Comparison of ENCODE assay signal across 17 cellular contexts in the genomic region with DNA sequence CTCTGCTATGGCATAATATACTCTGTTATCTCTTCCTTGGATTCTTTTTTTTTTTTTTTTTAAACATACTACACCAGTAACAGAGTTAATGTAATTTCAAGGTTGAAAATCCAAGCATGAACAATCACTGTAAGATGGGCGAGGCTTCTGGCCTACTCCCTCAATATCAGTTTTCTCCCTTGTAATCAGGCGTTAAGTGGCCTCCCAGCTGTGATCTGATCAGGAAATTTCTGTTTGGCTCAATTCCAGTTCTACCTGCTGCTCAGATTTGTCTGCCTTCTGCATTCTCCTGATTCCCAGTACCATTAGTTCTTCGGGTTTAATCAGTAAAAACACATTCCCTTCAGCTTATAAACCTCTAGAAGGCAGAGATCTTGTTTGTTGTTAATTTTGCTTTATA. TPM values are rescaled to one million over a fixed set of nuclear protein-coding genes. Genes with fewer than 3 reads are reported as not detected.
DNase-seq lines count a peak whose midpoint lies in the region; ATAC-seq, FAIRE-seq and TF ChIP-seq lines count a peak whose summit lies in the region.
"Had no signal": no experiment of that assay in that cellular context is flagged by ENCODE, and none has a peak within 500 bp of the region (broad histone marks: within the 10 kb centered on the region; RNA-seq: fewer than 3 reads in every experiment).

No MANE protein-coding gene starts in this region.

- ATAC-seq in A549 (no peak), body of pancreas (peak; percentile 45), GM21367 (IDR thresholded peaks at IDR 0.05; ENCODE audit: unreplicated experiment) (no peak)
- ATAC-seq: activated naive CD4-positive, alpha-beta T cell treated with anti-CD3 and anti-CD28 coated beads, Interleukin-2, amount 50 U/mL, for 72 hours; gastroesophageal sphincter; HCT116 had no signal

- TF ChIP-seq EP300 in A549 (IDR thresholded peaks at IDR 0.05): no peak

- H3K4me1 ChIP-seq in A549 (peaks cover 16% of the 10 kb centered on the region; the same call in 2 of the 3 replicates), KMS-11 (ENCODE audit: low read depth, poor library complexity, severe bottlenecking) (peaks cover 97% of the 10 kb centered on the region), body of pancreas (peaks cover 13% of the 10 kb centered on the region)

- H3K9me3 ChIP-seq in A549 (no peaks in the 10 kb centered on the region), body of pancreas (no peaks in the 10 kb centered on the region)
- H3K9me3 ChIP-seq: gastroesophageal sphincter, tibial artery had no signal

- intact Hi-C loops in body of pancreas (cut with DNase I): no loop called here

- CTCF ChIA-PET in A549 (lab: Yijun Ruan, JAX): interaction anchor here (0.8 kb wide), 1 partner anchor 571 kb away, joined by 3 read pairs; no protein-coding TSS in a partner anchor

- TF ChIP-seq CTCF in A549 (IDR thresholded peaks at IDR 0.05): no peak
- no peak for TF ChIP-seq CTCF in KMS-11 (conservative IDR thresholded peaks at IDR 0.05; ENCODE audit: low read depth, low read length)
- TF ChIP-seq CTCF in body of pancreas (IDR thresholded peaks at IDR 0.05): no peak

- H3K27ac ChIP-seq in A549 (no peak overlapping the region), KMS-11 (peak overlapping the region; percentile 5; the same call in 1 of the 2 replicates), body of pancreas (peak overlapping the region in 2 of 4 donors; percentile 0 to 13)
- H3K27ac ChIP-seq: gastroesophageal sphincter, tibial artery had no signal

- peak; percentile 54 for FAIRE-seq in A549 (lab: Jason Lieb, UNC)
- no peak for FAIRE-seq in HTR-8/SVneo (lab: Jason Lieb, UNC)
- FAIRE-seq: endometrium had no signal

- TF ChIP-seq POLR2A in A549 (IDR thresholded peaks at IDR 0.05; ENCODE audit: low read length): no peak
- TF ChIP-seq POLR2A in body of pancreas (IDR thresholded peaks at IDR 0.05): no peak

- H4K20me1 ChIP-seq in KMS-11 (ENCODE audit: insufficient read depth): peaks cover 97% of the 10 kb centered on the region

- H3K36me3 ChIP-seq in KMS-11 (ENCODE audit: insufficient read depth): peaks cover 15% of the 10 kb centered on the region; the same call in 1 of the 2 replicates
- no peaks in the 10 kb centered on the region for H3K36me3 ChIP-seq in body of pancreas (replicated peaks in 1 of 2; ENCODE audit: insufficient read depth in 1 of 2, low read depth in 2 of 2)
- H3K36me3 ChIP-seq: gastroesophageal sphincter, tibial artery had no signal

- no peak for TF ChIP-seq RAD21 in A549 (conservative IDR thresholded peaks at IDR 0.05 in 1 of 2, IDR thresholded peaks at IDR 0.05 in 1 of 2)

- H3K4me3 ChIP-seq in A549 (no peak overlapping the region), KMS-11 (IDR thresholded peaks at IDR 0.05; ENCODE audit: insufficient read depth, low read depth, low read length) (no peak overlapping the region), body of pancreas (no peak overlapping the region)
- H3K4me3 ChIP-seq: gastroesophageal sphincter, tibial artery had no signal

- POLR2A ChIA-PET in A549 (lab: Yijun Ruan, JAX): no interaction called here

- 92% methylated on average over 3 of the region's 3 CpGs for WGBS in A549 (ENCODE audit: missing lambda C conversion rate)
- 17 to 20% methylated on average over 3 of the region's 3 CpGs for WGBS in body of pancreas, 2 donors

- no peak for DNase-seq in A549 (ENCODE audit: low read depth in 1 of 2, low spot score in 1 of 2)
- peak; percentile 63 for DNase-seq in NCI-H2227 (lab: John Stamatoyannopoulos, UW; ENCODE audit: unreplicated experiment)
- DNase-seq in body of pancreas: peak in 2 of 4 donors; percentile 14 to 25
- no peak for DNase-seq in HTR-8/SVneo (ENCODE audit: insufficient read length, low spot score)
- no peak for DNase-seq in NOMO-1 treated with DMSO at 0.1 percent for 48 hours (lab: John Stamatoyannopoulos, UW; ENCODE audit: unreplicated experiment)
- DNase-seq in GDM1 (lab: John Stamatoyannopoulos, UW): no peak
- DNase-seq: activated B cell treated with CpG ODN at 0.5 μM for 24 hours, caudate nucleus, DMS53, islet precursor cell, tibial artery had no signal

- H3K79me2 ChIP-seq in KMS-11 (ENCODE audit: insufficient read depth, low read depth): peaks cover 99% of the 10 kb centered on the region

- no peak overlapping the region for H3K9ac ChIP-seq in KMS-11

- no peak overlapping the region for H2AFZ ChIP-seq in KMS-11 (ENCODE audit: low read depth)

- H3K27me3 ChIP-seq in KMS-11 (ENCODE audit: insufficient read depth, low read depth): no peaks in the 10 kb centered on the region
- H3K27me3 ChIP-seq in body of pancreas: no peaks in the 10 kb centered on the region
- H3K27me3 ChIP-seq: gastroesophageal sphincter, tibial artery had no signal

- H3K4me2 ChIP-seq in A549: no peak overlapping the region
- peak overlapping the region; percentile 43; the same call in 1 of the 2 replicates for H3K4me2 ChIP-seq in KMS-11

TF ChIP-seq in A549, 52 proteins besides CTCF, POLR2A, EP300 and RAD21:
- TF ChIP-seq, protein P1, sequence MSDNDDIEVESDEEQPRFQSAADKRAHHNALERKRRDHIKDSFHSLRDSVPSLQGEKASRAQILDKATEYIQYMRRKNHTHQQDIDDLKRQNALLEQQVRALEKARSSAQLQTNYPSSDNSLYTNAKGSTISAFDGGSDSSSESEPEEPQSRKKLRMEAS (IDR thresholded peaks at IDR 0.05): no peak
- TF ChIP-seq KDM5A (IDR thresholded peaks at IDR 0.05) (no peak), CHD4 (IDR thresholded peaks at IDR 0.05; ENCODE audit: borderline replicate concordance) (no peak), NFE2L2 (conservative IDR thresholded peaks at IDR 0.05; ENCODE audit: low read length) (no peak), RFX5 (IDR thresholded peaks at IDR 0.05) (no peak), EHF (CRISPR knock-in tag; IDR thresholded peaks at IDR 0.05) (no peak), FOSL2 (IDR thresholded peaks at IDR 0.05) (no peak), FOSL2 (CRISPR knock-in tag; IDR thresholded peaks at IDR 0.05) (no peak), NPAS2 (CRISPR knock-in tag; IDR thresholded peaks at IDR 0.05; ENCODE audit: borderline replicate concordance) (no peak), EHMT2 (IDR thresholded peaks at IDR 0.05; ENCODE audit: low read depth) (no peak), TP53 (CRISPR knock-in tag; IDR thresholded peaks at IDR 0.05) (no peak), HOXB5 (CRISPR knock-in tag; IDR thresholded peaks at IDR 0.05) (no peak), TFCP2L1 (CRISPR knock-in tag; IDR thresholded peaks at IDR 0.05) (no peak), ZNF302 (CRISPR knock-in tag; IDR thresholded peaks at IDR 0.05) (no peak)

RNA-seq across cellular contexts. Expression of a gene that starts 18.6 kb away (rescaled TPM):
- polyA plus RNA-seq in A549 (2011; rRNA removed): 26.9 and 28.9 TPM in 2 replicates
- polyA plus RNA-seq in A549 (2012; cell fraction: cytosol; rRNA removed): 5.2 and 6.6 TPM in 2 replicates
- 3.6 and 5.1 TPM in 2 replicates for polyA plus RNA-seq in A549 (2012; cell fraction: nucleus; rRNA removed)
- 16.1 to 18.2 TPM (median 16.6 TPM) in 3 replicates for polyA plus RNA-seq in A549 (2017; fragmentation: RNase III; extraction: RNeasy Plus Mini Kit Qiagen cat#74134 plus additional on column Dnase treatment)
- polyA minus RNA-seq in A549 (2011; rRNA and poly(A)+ RNA removed): 19.1 and 22.3 TPM in 2 replicates
- total RNA-seq in body of pancreas: 10 to 100 TPM in 1 of 2 donors, 1 to 10 TPM in 1; 8.2 to 15.3 TPM

RNA-seq across cellular contexts. Expression of a gene that starts 38.4 kb away (rescaled TPM):
- polyA plus RNA-seq in A549 (2011; rRNA removed) (42.7 and 68.7 TPM in 2 replicates), A549 (2017; fragmentation: RNase III; extraction: RNeasy Plus Mini Kit Qiagen cat#74134 plus additional on column Dnase treatment) (16.6 to 20.0 TPM (median 18.7 TPM) in 3 replicates)
- 6.6 and 9.2 TPM in 2 replicates for polyA plus RNA-seq in A549 (2012; cell fraction: cytosol; rRNA removed)
- 6.0 and 7.1 TPM in 2 replicates for polyA plus RNA-seq in A549 (2012; cell fraction: nucleus; rRNA removed)
- 42.8 and 63.3 TPM in 2 replicates for polyA minus RNA-seq in A549 (2011; rRNA and poly(A)+ RNA removed)
- 1 to 10 TPM; 1.3 to 3.4 TPM for total RNA-seq in body of pancreas
